12 cellular contexts compared by ENCODE assay signal in genomic region chr13:27147530-27148170, GRCh38. TPM values are rescaled to one million over a fixed set of nuclear protein-coding genes. Genes with fewer than 3 reads are reported as not detected.
A peak's percentile ranks its signal among the peaks of the same experiment; 100 is the strongest.
DNase-seq lines count a peak whose midpoint lies in the region; ATAC-seq, FAIRE-seq and TF ChIP-seq lines count a peak whose summit lies in the region.
"Had no signal": no experiment of that assay in that cellular context is flagged by ENCODE, and none has a peak within 500 bp of the region (broad histone marks: within the 10 kb centered on the region; RNA-seq: fewer than 3 reads in every experiment).

No MANE protein-coding gene starts in this region.

- H3K36me3 ChIP-seq in mucosa of descending colon (ENCODE audit: low read depth): no peaks in the 10 kb centered on the region
- H3K36me3 ChIP-seq: colonic mucosa had no signal

- no peak overlapping the region for H3K4me3 ChIP-seq in mucosa of descending colon
- H3K4me3 ChIP-seq: colonic mucosa had no signal

- H3K9me3 ChIP-seq in mucosa of descending colon: peaks cover 3% of the 10 kb centered on the region
- H3K9me3 ChIP-seq: colonic mucosa had no signal

- TF ChIP-seq CTCF in mucosa of descending colon (IDR thresholded peaks at IDR 0.05): no peak

- peak; percentile 38 for FAIRE-seq in colon (lab: Jason Lieb, UNC)
- FAIRE-seq: TTC549 had no signal

- H3K4me1 ChIP-seq in mucosa of descending colon (ENCODE audit: low read depth): peaks cover 18% of the 10 kb centered on the region

- peak; percentile 73 for ATAC-seq in GM18502 (IDR thresholded peaks at IDR 0.05; ENCODE audit: poor library complexity, unreplicated experiment)
- peak; percentile 54 for ATAC-seq in GM21367 (IDR thresholded peaks at IDR 0.05; ENCODE audit: unreplicated experiment)
- ATAC-seq in HG03280 (IDR thresholded peaks at IDR 0.05; ENCODE audit: unreplicated experiment): peak; percentile 73
- ATAC-seq in mucosa of descending colon: no peak

- intact Hi-C loops in mucosa of descending colon (cut with DNase I, micrococcal nuclease): no loop called here

- DNase-seq in mucosa of descending colon: no peak
- DNase-seq in NCI-H1436 treated with DMSO at 0.1 percent for 48 hours (lab: John Stamatoyannopoulos, UW): no peak
- DNase-seq in stimulated activated CD4-positive, alpha-beta T cell treated with anti-CD3 and anti-CD28 coated beads, Interleukin-4, amount 100 ng/mL, for 1 hour: no peak
- no peak for DNase-seq in stimulated activated CD8-positive, alpha-beta memory T cell treated with anti-CD3 and anti-CD28 coated beads, Interleukin-4, amount 100 ng/mL, for 48 hours
- DNase-seq: colonic mucosa, GF-D8, MM.1S had no signal

RNA-seq across cellular contexts. Expression of gene USP12, which starts 24.0 kb away (rescaled TPM):
- 10 to 100 TPM; 34.3 to 77.1 (median 45.0) TPM for total RNA-seq in mucosa of descending colon
